Comparison of ENCODE assay signal across 15 cellular contexts in genomic region chr22:36296690-36297089, GRCh38. TPM values are rescaled to one million over a fixed set of nuclear protein-coding genes. Genes with fewer than 3 reads are reported as not detected.
DNase-seq lines count a peak whose midpoint lies in the region; TF ChIP-seq lines count a peak whose summit lies in the region.
"Had no signal": no experiment of that assay in that cellular context is flagged by ENCODE, and none has a peak within 500 bp of the region (broad histone marks: within the 10 kb centered on the region; RNA-seq: fewer than 3 reads in every experiment).

No MANE protein-coding gene starts in this region.

- peaks cover 95% of the 10 kb centered on the region for H3K79me2 ChIP-seq in mammary epithelial cell (ENCODE audit: insufficient read depth, low read length)

- H3K4me3 ChIP-seq in breast epithelium: no peak overlapping the region
- H3K4me3 ChIP-seq in mammary epithelial cell (replicated peaks in 1 of 3; ENCODE audit: insufficient read depth in 1 of 3, low read depth in 2 of 3, low read length in 3 of 3): no peak overlapping the region
- no peak overlapping the region for H3K4me3 ChIP-seq in esophagus muscularis mucosa
- no peak overlapping the region for H3K4me3 ChIP-seq in spleen
- H3K4me3 ChIP-seq: MG63 had no signal

- H3K9me3 ChIP-seq in breast epithelium (no peaks in the 10 kb centered on the region), mammary epithelial cell (replicated peaks; ENCODE audit: insufficient read depth, low read length) (no peaks in the 10 kb centered on the region), esophagus muscularis mucosa (no peaks in the 10 kb centered on the region), spleen (no peaks in the 10 kb centered on the region)
- H3K9me3 ChIP-seq: MG63 had no signal

- in situ Hi-C loops in mammary epithelial cell (cut with MboI; ENCODE audit: low sequenced_read_pairs in 2 of 2): no loop called here

- TF ChIP-seq CTCF in breast epithelium (IDR thresholded peaks at IDR 0.05) (no peak), mammary epithelial cell (conservative IDR thresholded peaks at IDR 0.05 in 1 of 2, IDR thresholded peaks at IDR 0.05 in 1 of 2; ENCODE audit: extremely low read depth in 1 of 2, insufficient read depth in 1 of 2, low read depth in 1 of 2, low read length in 2 of 2) (no peak), RWPE1 (conservative IDR thresholded peaks at IDR 0.05; ENCODE audit: low read depth) (no peak), esophagus muscularis mucosa (IDR thresholded peaks at IDR 0.05) (no peak), spleen (IDR thresholded peaks at IDR 0.05 in 8 of 11, conservative IDR thresholded peaks at IDR 0.05 in 3 of 11) (no peak)

- peaks cover 3% of the 10 kb centered on the region for H4K20me1 ChIP-seq in mammary epithelial cell (ENCODE audit: insufficient read depth, low read length)

- CTCF ChIA-PET in mammary epithelial cell (lab: Charles Lee; ENCODE audit: low non-redundant PET): no interaction called here
- CTCF ChIA-PET in RWPE1 (lab: Yijun Ruan, JAX): interaction anchor here (0.6 kb wide), 2 partner anchors 10 to 617 kb away, joined by 3 to 4 read pairs; no protein-coding TSS in a partner anchor

- H2AFZ ChIP-seq in mammary epithelial cell (ENCODE audit: low read depth, low read length): no peak overlapping the region

- POLR2A ChIA-PET in RWPE1 (lab: Yijun Ruan, JAX; ENCODE audit: low non-redundant PET): no interaction called here

- no peak overlapping the region for H3K4me2 ChIP-seq in mammary epithelial cell (ENCODE audit: insufficient read depth, low read depth, low read length)

- no TSS peak for BruUV-seq in mammary epithelial cell (replicated peaks; lab: Mats Ljungman, UMichigan)

- H3K27ac ChIP-seq in breast epithelium (peak overlapping the region; percentile 34 to 52), mammary epithelial cell (ENCODE audit: insufficient read depth, low read depth, low read length) (no peak overlapping the region), RWPE1 (peak overlapping the region; percentile 36), esophagus muscularis mucosa (replicated peaks in 1 of 4) (peak overlapping the region; percentile 63 to 84 (median 81)), spleen (peak overlapping the region in 1 of 8 donors; percentile 9)

- no peak for DNase-seq in breast epithelium (ENCODE audit: low spot score in 2 of 2)
- DNase-seq in mammary epithelial cell: no peak
- no peak for DNase-seq in RWPE1 (ENCODE audit: low spot score)
- DNase-seq in esophagus muscularis mucosa (ENCODE audit: extremely low spot score): no peak
- peak; percentile 64 for DNase-seq in spleen
- no peak for DNase-seq in SKM-1 treated with dmso at 0.1 percent for 144 hours (lab: John Stamatoyannopoulos, UW; ENCODE audit: unreplicated experiment)
- no peak for DNase-seq in medulla oblongata (ENCODE audit: extremely low spot score)
- no peak for DNase-seq in HuH-7.5 (ENCODE audit: low spot score)
- DNase-seq: DND-41, GDM1, MG63, NCI-H1092 treated with DMSO at 0.1 percent for 48 hours, NCI-H1694 treated with DMSO at 0.1 percent for 48 hours, NCI-H82, SHP77 treated with DMSO at 0.1 percent for 48 hours had no signal

- H3K9ac ChIP-seq in mammary epithelial cell (ENCODE audit: insufficient read depth, low read length): no peak overlapping the region

- intact Hi-C loops in breast epithelium (cut with DNase I; ENCODE audit: low total_unique reads): no loop called here
- intact Hi-C loops in mammary epithelial cell (cut with micrococcal nuclease): no loop called here
- intact Hi-C loops in esophagus muscularis mucosa (cut with DNase I): no loop called here
- intact Hi-C loops in spleen (cut with DNase I; ENCODE audit: low total_unique reads): no loop called here

- H3K36me3 ChIP-seq in breast epithelium: peaks cover 53% of the 10 kb centered on the region
- peaks cover 76% of the 10 kb centered on the region for H3K36me3 ChIP-seq in mammary epithelial cell (ENCODE audit: insufficient read depth, low read length)
- H3K36me3 ChIP-seq in esophagus muscularis mucosa: peaks cover 100% of the 10 kb centered on the region in 4 donors
- H3K36me3 ChIP-seq in spleen: peaks cover 44 to 100% (median 100%) of the 10 kb centered on the region in 6 donors

- no peak for TF ChIP-seq POLR2A in breast epithelium (IDR thresholded peaks at IDR 0.05)
- TF ChIP-seq POLR2A in esophagus muscularis mucosa (IDR thresholded peaks at IDR 0.05; ENCODE audit: low read depth): no peak
- TF ChIP-seq POLR2A in spleen (IDR thresholded peaks at IDR 0.05): no peak

- H3K27me3 ChIP-seq in breast epithelium (no peaks in the 10 kb centered on the region), mammary epithelial cell (ENCODE audit: insufficient read depth, low read length) (no peaks in the 10 kb centered on the region), esophagus muscularis mucosa (no peaks in the 10 kb centered on the region), spleen (replicated peaks in 1 of 7) (no peaks in the 10 kb centered on the region)
- H3K27me3 ChIP-seq: MG63 had no signal

- no peak for TF ChIP-seq EP300 in esophagus muscularis mucosa (IDR thresholded peaks at IDR 0.05)

- dilution Hi-C loops in mammary epithelial cell (cut with HindIII; ENCODE audit: low sequenced_read_pairs): no loop called here

- H3K4me1 ChIP-seq in breast epithelium (no peaks in the 10 kb centered on the region), mammary epithelial cell (ENCODE audit: insufficient read depth, low read length) (no peaks in the 10 kb centered on the region), esophagus muscularis mucosa (peaks cover 0 to 17% (median 11%) of the 10 kb centered on the region in 4 donors), spleen (peaks cover 6 to 54% (median 26%) of the 10 kb centered on the region in 6 donors)

- 72% methylated on average over 7 of the region's 15 CpGs for WGBS in mammary epithelial cell (ENCODE audit: low coverage, missing lambda C conversion rate)
- WGBS in esophagus muscularis mucosa: 87% methylated on average over 7 of the region's 15 CpGs
- 92 to 95% (median 95%) methylated on average over 15 of the region's 15 CpGs for WGBS in spleen, 5 donors

RNA-seq across cellular contexts. Expression of gene APOL1, which starts 43.8 kb away (rescaled TPM):
- total RNA-seq in breast epithelium (10 to 100 TPM in 2 of 3 donors, 1 to 10 TPM in 1; 5.9 to 38.3 (median 22.2) TPM), mammary epithelial cell (1 to 10 TPM in 1 of 2 donors, under 1 TPM in 1; 0.26 to 1.2 TPM), esophagus muscularis mucosa (10 to 100 TPM; 19.0 to 48.8 (median 28.0) TPM), spleen (100 to 1,000 TPM in 1 of 7 donors, 10 to 100 TPM in 6; 33.3 to 108 (median 73.9) TPM)
- polyA plus RNA-seq in mammary epithelial cell (0.34 TPM), spleen (10 to 100 TPM in 2 of 3 donors, 1 to 10 TPM in 1; 10.0 to 24.2 (median 11.4) TPM)
- not detected for polyA minus RNA-seq in mammary epithelial cell

RNA-seq across cellular contexts. Expression of gene APOL2, which starts 57.4 kb away (rescaled TPM):
- 100 to 1,000 TPM in 1 of 3 donors, 10 to 100 TPM in 2; 50.4 to 112 (median 73.8) TPM for total RNA-seq in breast epithelium
- total RNA-seq in mammary epithelial cell: 10 to 100 TPM; 16.8 to 24.3 TPM
- polyA plus RNA-seq in mammary epithelial cell: 9.5 TPM
- 36.0 TPM for polyA minus RNA-seq in mammary epithelial cell
- total RNA-seq in esophagus muscularis mucosa: 10 to 100 TPM; 22.0 to 41.9 (median 34.4) TPM
- total RNA-seq in spleen: 10 to 100 TPM; 53.2 to 77.2 (median 59.3) TPM
- 10 to 100 TPM; 16.0 to 35.0 (median 20.2) TPM for polyA plus RNA-seq in spleen
